In the genomic region with DNA sequence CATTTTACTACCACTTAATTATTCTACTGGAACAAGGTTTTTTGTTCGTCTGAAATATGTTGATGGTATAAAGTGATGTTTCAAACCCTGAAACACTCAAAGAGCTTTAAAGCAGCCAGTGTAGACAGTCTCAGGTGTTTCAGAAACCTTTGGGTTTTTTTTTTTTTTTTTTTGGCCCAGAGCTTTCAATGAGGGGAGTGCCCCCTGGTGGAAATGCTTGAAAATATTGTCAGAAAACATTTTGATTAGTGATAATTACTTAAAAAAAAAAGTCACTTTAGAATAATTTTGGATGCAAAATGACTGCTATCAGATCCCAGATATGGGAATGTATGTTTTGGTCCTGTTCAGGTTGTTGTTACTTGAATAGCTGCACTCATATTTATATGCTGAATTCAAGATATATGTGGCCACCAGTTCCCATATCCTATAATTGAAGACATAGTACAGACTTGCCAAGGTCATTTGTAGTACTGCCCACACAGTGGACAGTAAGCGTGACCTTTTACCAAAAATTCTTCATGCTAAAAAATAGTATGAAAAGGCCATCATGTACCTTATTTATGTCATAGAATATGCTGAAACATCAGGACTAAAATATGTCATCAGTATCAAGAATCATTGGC, we compare ENCODE assay signal across 8 cellular contexts. TPM values are rescaled to one million over a fixed set of nuclear protein-coding genes. Genes with fewer than 3 reads are reported as not detected.
DNase-seq lines count a peak whose midpoint lies in the region; ATAC-seq lines count a peak whose summit lies in the region.

No MANE protein-coding gene starts in this region.

- peak overlapping the region; percentile 97 for H3K27ac Mint-ChIP-seq in activated T-cell treated with anti-CD3 and anti-CD28 coated beads, Interleukin-2, amount 50 U/mL, for 72 hours

- no peak for ATAC-seq in activated T-cell treated with anti-CD3 and anti-CD28 coated beads, Interleukin-2, amount 50 U/mL, for 72 hours (replicated peaks in 1 of 2)
- ATAC-seq in activated CD4-positive, CD25-positive, alpha-beta regulatory T cell treated with anti-CD3 and anti-CD28 coated beads, Interleukin-2, amount 50 U/mL, for 24 hours, result no peak
- ATAC-seq in HG03139 (IDR thresholded peaks at IDR 0.05; ENCODE audit: unreplicated experiment) (no peak), HG03521 (IDR thresholded peaks at IDR 0.05; ENCODE audit: unreplicated experiment) (no peak)

- DNase-seq in activated naive CD4-positive, alpha-beta T cell treated with anti-CD3 and anti-CD28 coated beads, Interleukin-2, amount 50 U/mL, for 16 hours, result peak; percentile 28
- DNase-seq in activated naive CD4-positive, alpha-beta T cell (lab: John Stamatoyannopoulos, UW), result no peak
- peak; percentile 35 for DNase-seq in LoVo (ENCODE audit: low spot score)
- DNase-seq in activated T-cell treated with anti-CD3 and anti-CD28 coated beads, Interleukin-2, amount 50 U/mL, for 72 hours, result no peak
- DNase-seq in left kidney (ENCODE audit: low read depth, low spot score), result peak; percentile 39

- H3K4me3 Mint-ChIP-seq in activated T-cell treated with anti-CD3 and anti-CD28 coated beads, Interleukin-2, amount 50 U/mL, for 72 hours, result peak overlapping the region in 1 of 2 donors; percentile 36

- no peaks in the 10 kb centered on the region for H3K9me3 Mint-ChIP-seq in activated T-cell treated with anti-CD3 and anti-CD28 coated beads, Interleukin-2, amount 50 U/mL, for 72 hours

- H3K27me3 Mint-ChIP-seq in activated T-cell treated with anti-CD3 and anti-CD28 coated beads, Interleukin-2, amount 50 U/mL, for 72 hours (ENCODE audit: low read depth), result no peaks in the 10 kb centered on the region

- H3K36me3 Mint-ChIP-seq in activated T-cell treated with anti-CD3 and anti-CD28 coated beads, Interleukin-2, amount 50 U/mL, for 72 hours (ENCODE audit: insufficient read depth in 2 of 2), result peaks cover 10 to 69% of the 10 kb centered on the region in 2 donors

- H3K4me1 Mint-ChIP-seq in activated T-cell treated with anti-CD3 and anti-CD28 coated beads, Interleukin-2, amount 50 U/mL, for 72 hours (ENCODE audit: low read depth), result peaks cover 87% of the 10 kb centered on the region

RNA-seq across cellular contexts. Expression of a gene that starts 35.9 kb away (rescaled TPM):
- 100 to 1,000 TPM; 716 to 962 TPM for total RNA-seq in activated T-cell treated with anti-CD3 and anti-CD28 coated beads, Interleukin-2, amount 50 U/mL, for 72 hours

Comparison
In these comparisons a context has a peak if more than half of its experiments do, and no peak if none do; other contexts are left out.
1. DNase-seq: peak in activated naive CD4-positive, alpha-beta T cell treated with anti-CD3 and anti-CD28 coated beads, Interleukin-2, amount 50 U/mL, for 16 hours (single experiment), LoVo (single experiment) and left kidney (single experiment); none in activated naive CD4-positive, alpha-beta T cell (0 of 4) and activated T-cell treated with anti-CD3 and anti-CD28 coated beads, Interleukin-2, amount 50 U/mL, for 72 hours (0 of 2).